22 cellular contexts compared by ENCODE assay signal in the genomic region with DNA sequence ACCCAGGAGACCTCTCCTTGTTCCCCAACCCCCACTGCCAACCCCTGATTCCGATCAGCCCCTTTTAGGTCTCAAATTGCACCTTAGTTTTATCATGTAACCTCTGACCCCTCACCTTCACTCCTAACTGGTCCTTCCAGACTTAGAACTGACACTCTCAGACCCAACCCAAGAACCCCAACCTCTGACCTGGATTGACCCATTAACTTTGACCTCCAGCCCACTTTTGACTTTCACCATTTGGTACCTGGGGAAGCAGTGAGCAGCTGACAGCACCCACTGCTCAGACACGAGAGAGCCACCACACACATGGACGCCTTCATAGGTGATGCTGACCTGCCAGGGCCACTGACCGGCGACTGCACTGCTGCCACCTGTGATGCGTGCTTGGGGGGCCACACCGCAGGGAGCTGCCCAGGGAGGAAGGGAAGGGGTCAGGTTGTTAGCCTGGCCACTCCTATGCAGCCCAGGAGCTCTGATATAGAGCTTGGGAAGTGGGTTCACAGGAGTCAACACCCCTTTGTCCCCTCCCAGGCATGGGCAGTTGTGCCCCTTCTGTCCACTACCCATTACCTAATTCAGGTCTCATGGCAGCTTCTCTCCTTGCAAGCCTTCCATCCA. TPM values are rescaled to one million over a fixed set of nuclear protein-coding genes. Genes with fewer than 3 reads are reported as not detected.
DNase-seq lines count a peak whose midpoint lies in the region; ATAC-seq and TF ChIP-seq lines count a peak whose summit lies in the region.
"Had no signal": no experiment of that assay in that cellular context is flagged by ENCODE, and none has a peak within 500 bp of the region (broad histone marks: within the 10 kb centered on the region; RNA-seq: fewer than 3 reads in every experiment).

No MANE protein-coding gene starts in this region.

- H3K27ac ChIP-seq in PC-9 (no peak overlapping the region), endodermal cell (ENCODE audit: low read depth, low read length) (no peak overlapping the region), upper lobe of left lung (peak overlapping the region in 3 of 4 donors; percentile 87 to 91 (median 90))
- H3K27ac ChIP-seq in naive thymus-derived CD4-positive, alpha-beta T cell (ENCODE audit: low read depth, low read length), result no peak overlapping the region

- peaks cover 12% of the 10 kb centered on the region for H3K79me2 ChIP-seq in PC-9 (ENCODE audit: low read depth)

- H3K4me1 ChIP-seq in PC-9 (replicated peaks; ENCODE audit: insufficient read depth), result peaks cover 72% of the 10 kb centered on the region
- H3K4me1 ChIP-seq in endodermal cell (ENCODE audit: control insufficient read depth, insufficient read depth, low read length), result peaks cover 10% of the 10 kb centered on the region
- H3K4me1 ChIP-seq in naive thymus-derived CD4-positive, alpha-beta T cell (ENCODE audit: control insufficient read depth in 2 of 2, insufficient read depth in 2 of 2, low read length in 2 of 2), result no peaks in the 10 kb centered on the region
- peaks cover 22 to 73% (median 43%) of the 10 kb centered on the region in 4 donors for H3K4me1 ChIP-seq in upper lobe of left lung

- POLR2A ChIA-PET in PC-9 (lab: Charles Lee; ENCODE audit: unreplicated experiment), result interaction anchor here (0.6 to 0.7 kb wide), 2 partner anchors 27 to 41 kb away, joined by 3 to 6 read pairs; no protein-coding TSS in a partner anchor
- POLR2A ChIA-PET in naive thymus-derived CD4-positive, alpha-beta T cell (lab: Charles Lee), result no interaction called here

- H3K4me1 Mint-ChIP-seq in endodermal cell, result peaks cover 28% of the 10 kb centered on the region
- peaks cover 0 to 10% (median 7%) of the 10 kb centered on the region in 7 donors for H3K4me1 Mint-ChIP-seq in naive thymus-derived CD4-positive, alpha-beta T cell

- TF ChIP-seq EP300 in upper lobe of left lung (IDR thresholded peaks at IDR 0.05), result no peak

- TF ChIP-seq CTCF in PC-9 (conservative IDR thresholded peaks at IDR 0.05) (no peak), endodermal cell (conservative IDR thresholded peaks at IDR 0.05) (no peak), upper lobe of left lung (IDR thresholded peaks at IDR 0.05) (no peak)

- peaks cover 21% of the 10 kb centered on the region for H3K36me3 Mint-ChIP-seq in endodermal cell (ENCODE audit: low read depth)
- H3K36me3 Mint-ChIP-seq in naive thymus-derived CD4-positive, alpha-beta T cell, result peaks cover 0 to 6% (median 1%) of the 10 kb centered on the region in 5 donors

- no peaks in the 10 kb centered on the region; the same call in 1 of the 2 replicates for H3K36me3 ChIP-seq in PC-9 (ENCODE audit: low read depth)
- peaks cover 14% of the 10 kb centered on the region for H3K36me3 ChIP-seq in endodermal cell (ENCODE audit: control insufficient read depth, insufficient read depth, low read length)
- H3K36me3 ChIP-seq in naive thymus-derived CD4-positive, alpha-beta T cell (ENCODE audit: control insufficient read depth in 2 of 3, insufficient read depth in 3 of 3, low read length in 3 of 3), result peaks cover 0 to 57% (median 5%) of the 10 kb centered on the region in 3 experiments
- H3K36me3 ChIP-seq in upper lobe of left lung, result peaks cover 0 to 44% (median 29%) of the 10 kb centered on the region in 4 donors

- H3K9me3 ChIP-seq in PC-9 (ENCODE audit: insufficient read depth, low read depth) (no peaks in the 10 kb centered on the region), endodermal cell (ENCODE audit: control insufficient read depth, low read length) (no peaks in the 10 kb centered on the region), upper lobe of left lung (no peaks in the 10 kb centered on the region)
- H3K9me3 ChIP-seq in naive thymus-derived CD4-positive, alpha-beta T cell (ENCODE audit: control insufficient read depth in 2 of 3, low read length in 3 of 3), result no peaks in the 10 kb centered on the region
- H3K9me3 ChIP-seq: mucosa of descending colon, suprapubic skin had no signal

- BruUV-seq in PC-9 (replicated peaks; lab: Mats Ljungman, UMichigan), result no TSS peak

- peaks cover 52% of the 10 kb centered on the region for H3F3A ChIP-seq in PC-9 (ENCODE audit: insufficient read depth, low read depth)

- H3K9ac ChIP-seq in endodermal cell (ENCODE audit: extremely low read depth, low read length, poor library complexity, severe bottlenecking), result no peak overlapping the region

- H3K27me3 ChIP-seq in PC-9 (ENCODE audit: insufficient read depth, low read depth) (no peaks in the 10 kb centered on the region), endodermal cell (ENCODE audit: control insufficient read depth, insufficient read depth, low read length, poor library complexity, severe bottlenecking) (no peaks in the 10 kb centered on the region), upper lobe of left lung (no peaks in the 10 kb centered on the region)
- H3K27me3 ChIP-seq in naive thymus-derived CD4-positive, alpha-beta T cell (ENCODE audit: control insufficient read depth in 2 of 2, insufficient read depth in 2 of 2, low read length in 2 of 2), result no peaks in the 10 kb centered on the region
- H3K27me3 ChIP-seq: suprapubic skin had no signal

- H4K20me1 ChIP-seq in PC-9 (ENCODE audit: insufficient read depth), result no peaks in the 10 kb centered on the region

- H3K9me3 Mint-ChIP-seq in endodermal cell, result no peaks in the 10 kb centered on the region
- no peaks in the 10 kb centered on the region for H3K9me3 Mint-ChIP-seq in naive thymus-derived CD4-positive, alpha-beta T cell
- H3K9me3 Mint-ChIP-seq: activated CD4-positive, alpha-beta T cell treated with anti-CD3 and anti-CD28 coated beads, Interleukin-2, amount 10 ng/mL, durations not matched to agents 7 days and 5 days had no signal

- no peak for ATAC-seq in naive thymus-derived CD4-positive, alpha-beta T cell
- no peak for ATAC-seq in upper lobe of left lung (ENCODE audit: low FRiP score in 2 of 2)
- ATAC-seq in HG03025 (IDR thresholded peaks at IDR 0.05; ENCODE audit: low FRiP score, unreplicated experiment), result no peak
- no peak for ATAC-seq in HG02870 (IDR thresholded peaks at IDR 0.05; ENCODE audit: unreplicated experiment)
- ATAC-seq: mucosa of descending colon, Panc1 had no signal

- no peak overlapping the region for H3K4me3 ChIP-seq in PC-9
- H3K4me3 ChIP-seq in endodermal cell (ENCODE audit: low read length), result no peak overlapping the region
- H3K4me3 ChIP-seq in naive thymus-derived CD4-positive, alpha-beta T cell (ENCODE audit: low read length), result no peak overlapping the region
- peak overlapping the region in 3 of 4 donors; percentile 53 to 62 (median 54) for H3K4me3 ChIP-seq in upper lobe of left lung
- H3K4me3 ChIP-seq: mucosa of descending colon had no signal

- peak overlapping the region; percentile 96 for H3K27ac Mint-ChIP-seq in endodermal cell
- H3K27ac Mint-ChIP-seq in naive thymus-derived CD4-positive, alpha-beta T cell, result peak overlapping the region in 6 of 9 donors; percentile 9 to 73 (median 38)
- H3K27ac Mint-ChIP-seq: activated CD4-positive, alpha-beta T cell treated with anti-CD3 and anti-CD28 coated beads, Interleukin-2, amount 10 ng/mL, durations not matched to agents 7 days and 5 days had no signal

- intact Hi-C loops in PC-9 (cut with micrococcal nuclease; ENCODE audit: unreplicated experiment), result no loop called here
- intact Hi-C loops in naive thymus-derived CD4-positive, alpha-beta T cell (cut with micrococcal nuclease), result no loop called here

- no peaks in the 10 kb centered on the region for H3K27me3 Mint-ChIP-seq in endodermal cell (ENCODE audit: insufficient read depth)
- no peaks in the 10 kb centered on the region for H3K27me3 Mint-ChIP-seq in naive thymus-derived CD4-positive, alpha-beta T cell
- H3K27me3 Mint-ChIP-seq: activated CD4-positive, alpha-beta T cell treated with anti-CD3 and anti-CD28 coated beads, Interleukin-2, amount 10 ng/mL, durations not matched to agents 7 days and 5 days had no signal

- CTCF ChIA-PET in PC-9 (lab: Charles Lee), result no interaction called here
- CTCF ChIA-PET in naive thymus-derived CD4-positive, alpha-beta T cell (lab: Charles Lee), result interaction anchor here (0.6 kb wide), 1 partner anchor 246 kb away, joined by 3 read pairs; no protein-coding TSS in a partner anchor

- peak overlapping the region; percentile 90 for H3K4me3 Mint-ChIP-seq in endodermal cell
- no peak overlapping the region for H3K4me3 Mint-ChIP-seq in naive thymus-derived CD4-positive, alpha-beta T cell
- H3K4me3 Mint-ChIP-seq: activated CD4-positive, alpha-beta T cell treated with anti-CD3 and anti-CD28 coated beads, Interleukin-2, amount 10 ng/mL, durations not matched to agents 7 days and 5 days had no signal

- WGBS in endodermal cell (ENCODE audit: insufficient coverage in 1 of 2, insufficient read length in 1 of 2), 2 experiments, result 93 to 100% methylated on average over 1 to 7 of the region's 7 CpGs
- 80 to 86% methylated on average over 7 of the region's 7 CpGs for WGBS in upper lobe of left lung, 2 donors

- no peaks in the 10 kb centered on the region for H3K9me2 ChIP-seq in PC-9 (ENCODE audit: insufficient read depth)

- no peak for TF ChIP-seq POLR2A in upper lobe of left lung (IDR thresholded peaks at IDR 0.05)

- H3K4me2 ChIP-seq in PC-9, result peak overlapping the region; percentile 75; the same call in 1 of the 2 replicates

- no peak overlapping the region for H2AFZ ChIP-seq in PC-9

- DNase-seq in PC-9, result no peak
- no peak for DNase-seq in endodermal cell
- DNase-seq in naive thymus-derived CD4-positive, alpha-beta T cell, result no peak
- peak in 1 of 2 donors; percentile 64 for DNase-seq in upper lobe of left lung
- no peak for DNase-seq in NOMO-1 (lab: John Stamatoyannopoulos, UW; ENCODE audit: unreplicated experiment in 2 of 2)
- DNase-seq: activated CD4-positive, alpha-beta T cell treated with anti-CD3 and anti-CD28 coated beads, Interleukin-2, amount 10 ng/mL, durations not matched to agents 7 days and 5 days; activated naive CD4-positive, alpha-beta T cell treated with anti-CD3 and anti-CD28 coated beads, Interleukin-2, amount 50 U/mL, for 16 hours; activated T-cell treated with anti-CD3 and anti-CD28 coated beads for 4 hours; GOT3; hippocampal formation; KG1; left cardiac atrium; NCI-H1092; NCI-H2107; stimulated activated CD4-positive, alpha-beta T cell treated with anti-CD3 and anti-CD28 coated beads, Interleukin-4, amount 100 ng/mL, for 4 hours; stimulated activated CD8-positive, alpha-beta memory T cell treated with anti-CD3 and anti-CD28 coated beads, Interleukin-4, amount 100 ng/mL, for 48 hours had no signal

RNA-seq across cellular contexts. Expression of a gene that starts 2.4 kb away (rescaled TPM):
- total RNA-seq in PC-9 (2021) (147 and 154 TPM in 2 replicates), endodermal cell (10 to 100 TPM; 79.7 to 80.1 TPM), upper lobe of left lung (100 to 1,000 TPM in 3 of 6 donors, 10 to 100 TPM in 3; 59.7 to 155 (median 109) TPM)
- polyA plus RNA-seq in endodermal cell (2013, experiment 1 of 2), result 22.8 TPM
- 16.6 TPM for polyA plus RNA-seq in endodermal cell (2013, experiment 2 of 2)
- not detected for total RNA-seq in naive thymus-derived CD4-positive, alpha-beta T cell
- not detected for polyA plus RNA-seq in naive thymus-derived CD4-positive, alpha-beta T cell
- total RNA-seq: skeletal muscle tissue had no signal

RNA-seq across cellular contexts. Expression of a gene that starts 15.6 kb away (rescaled TPM):
- 81.4 and 84.3 TPM in 2 replicates for total RNA-seq in PC-9 (2021)
- 10 to 100 TPM; 51.0 to 55.8 TPM for total RNA-seq in endodermal cell
- polyA plus RNA-seq in endodermal cell (2013, experiment 1 of 2), result 71.1 TPM
- polyA plus RNA-seq in endodermal cell (2013, experiment 2 of 2), result 61.7 TPM
- total RNA-seq in naive thymus-derived CD4-positive, alpha-beta T cell, result 100 to 1,000 TPM in 4 of 5 experiments, 10 to 100 TPM in 1; 63.0 to 134 (median 112) TPM
- 100 to 1,000 TPM in 1 of 2 donors, 10 to 100 TPM in 1; 76.3 to 106 TPM for polyA plus RNA-seq in naive thymus-derived CD4-positive, alpha-beta T cell
- total RNA-seq in upper lobe of left lung, result 100 to 1,000 TPM in 1 of 6 donors, 10 to 100 TPM in 5; 73.9 to 144 (median 83.6) TPM

RNA-seq across cellular contexts. Expression of a gene that starts 16.8 kb away (rescaled TPM):
- 4.1 and 6.8 TPM in 2 replicates for total RNA-seq in PC-9 (2021)
- under 1 TPM; 0.22 to 0.71 TPM for total RNA-seq in endodermal cell
- 0.46 TPM for polyA plus RNA-seq in endodermal cell (2013, experiment 1 of 2)
- 0.29 TPM for polyA plus RNA-seq in endodermal cell (2013, experiment 2 of 2)
- total RNA-seq in naive thymus-derived CD4-positive, alpha-beta T cell, result 1 to 10 TPM in 2 of 5 experiments, under 1 TPM in 3; 0.13 to 2.9 (median 0.69) TPM
- polyA plus RNA-seq in naive thymus-derived CD4-positive, alpha-beta T cell, result 1 to 10 TPM; 1.2 to 1.3 TPM
- 10 to 100 TPM in 2 of 6 donors, 1 to 10 TPM in 4; 1.4 to 61.8 (median 5.6) TPM for total RNA-seq in upper lobe of left lung

RNA-seq across cellular contexts. Expression of a gene that starts 24.9 kb away (rescaled TPM):
- total RNA-seq in PC-9 (2021), result 41.5 and 66.5 TPM in 2 replicates
- total RNA-seq in endodermal cell, result 10 to 100 TPM; 47.0 to 57.7 TPM
- polyA plus RNA-seq in endodermal cell (2013, experiment 1 of 2), result 44.3 TPM
- polyA plus RNA-seq in endodermal cell (2013, experiment 2 of 2), result 42.0 TPM
- total RNA-seq in naive thymus-derived CD4-positive, alpha-beta T cell, result 10 to 100 TPM; 10.3 to 30.8 (median 20.8) TPM
- polyA plus RNA-seq in naive thymus-derived CD4-positive, alpha-beta T cell, result 10 to 100 TPM; 21.0 to 36.0 TPM
- total RNA-seq in upper lobe of left lung, result 10 to 100 TPM; 23.2 to 64.4 (median 39.3) TPM

RNA-seq across cellular contexts. Expression of a gene that starts 38.5 kb away (rescaled TPM):
- total RNA-seq in PC-9 (2021), result 46.0 and 59.9 TPM in 2 replicates
- total RNA-seq in endodermal cell, result 10 to 100 TPM; 53.7 to 63.0 TPM
- 93.5 TPM for polyA plus RNA-seq in endodermal cell (2013, experiment 1 of 2)
- polyA plus RNA-seq in endodermal cell (2013, experiment 2 of 2), result 86.0 TPM
- total RNA-seq in naive thymus-derived CD4-positive, alpha-beta T cell, result 10 to 100 TPM; 29.5 to 69.3 (median 35.6) TPM
- polyA plus RNA-seq in naive thymus-derived CD4-positive, alpha-beta T cell, result 10 to 100 TPM; 82.3 to 93.0 TPM
- total RNA-seq in upper lobe of left lung, result 100 to 1,000 TPM in 1 of 6 donors, 10 to 100 TPM in 5; 37.7 to 105 (median 61.4) TPM

Comparison
In these comparisons a context has a peak if more than half of its experiments do, and no peak if none do; other contexts are left out.
1. H3K27ac ChIP-seq: peak in upper lobe of left lung (3 of 4); none in PC-9 (single experiment), endodermal cell (single experiment) and naive thymus-derived CD4-positive, alpha-beta T cell (single experiment).
2. H3K4me3 ChIP-seq: peak in upper lobe of left lung (3 of 4); none in PC-9 (single experiment), endodermal cell (single experiment) and naive thymus-derived CD4-positive, alpha-beta T cell (single experiment).
3. RNA of a gene that starts 2.4 kb away (total RNA-seq): 147 to 154 TPM in PC-9, 59.7 to 155 TPM in upper lobe of left lung and 79.7 to 80.1 TPM in endodermal cell; not detected in naive thymus-derived CD4-positive, alpha-beta T cell; every median in the first group is over 10 times any median in the second.